Comparison of ENCODE assay signal across 24 cellular contexts in the genomic region with DNA sequence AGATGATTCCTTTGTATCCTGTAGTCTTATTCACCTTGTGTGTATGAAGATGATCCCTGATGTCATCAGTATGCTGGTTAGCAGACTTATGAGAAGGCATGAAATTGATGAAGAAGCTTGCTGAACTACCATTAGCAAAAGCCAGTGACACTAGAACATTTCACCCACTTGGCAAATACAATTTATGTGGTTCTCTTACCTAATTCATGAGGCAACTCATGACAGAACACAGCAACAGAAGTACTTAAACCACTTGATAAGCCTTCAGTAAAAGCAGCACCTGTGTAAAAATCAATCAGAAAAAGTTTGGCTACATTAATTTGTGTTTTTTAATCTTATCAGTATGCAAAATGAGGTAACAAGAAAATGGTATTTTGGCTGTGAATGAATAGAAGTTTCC. TPM values are rescaled to one million over a fixed set of nuclear protein-coding genes. Genes with fewer than 3 reads are reported as not detected.
DNase-seq lines count a peak whose midpoint lies in the region; ATAC-seq, FAIRE-seq and TF ChIP-seq lines count a peak whose summit lies in the region.
"Had no signal": no experiment of that assay in that cellular context is flagged by ENCODE, and none has a peak within 500 bp of the region (broad histone marks: within the 10 kb centered on the region; RNA-seq: fewer than 3 reads in every experiment).

No MANE protein-coding gene starts in this region.

- no peaks in the 10 kb centered on the region for H3K4me1 Mint-ChIP-seq in astrocyte (ENCODE audit: low read depth, unreplicated experiment)
- H3K4me1 Mint-ChIP-seq in effector memory CD8-positive, alpha-beta T cell (ENCODE audit: low read depth in 2 of 2) = no peaks in the 10 kb centered on the region
- H3K4me1 Mint-ChIP-seq: CD4-positive, alpha-beta memory T cell; CD4-positive, CD25-positive, alpha-beta regulatory T cell; CD8-positive, alpha-beta memory T cell had no signal

- H3K27ac ChIP-seq in VCaP (peak overlapping the region; percentile 49), astrocyte (ENCODE audit: low read depth, low read length) (no peak overlapping the region), sigmoid colon (no peak overlapping the region)
- H3K27ac ChIP-seq: BLaER1 had no signal

- no peaks in the 10 kb centered on the region for H3K27me3 Mint-ChIP-seq in astrocyte (ENCODE audit: low read depth, unreplicated experiment)
- H3K27me3 Mint-ChIP-seq in effector memory CD8-positive, alpha-beta T cell = no peaks in the 10 kb centered on the region
- H3K27me3 Mint-ChIP-seq: CD4-positive, alpha-beta memory T cell; CD4-positive, CD25-positive, alpha-beta regulatory T cell; CD8-positive, alpha-beta memory T cell had no signal

- H3K4me1 ChIP-seq in astrocyte (ENCODE audit: insufficient read depth, low read length) (no peaks in the 10 kb centered on the region), sigmoid colon (no peaks in the 10 kb centered on the region)
- H3K4me1 ChIP-seq: BE2C, BLaER1 had no signal

- intact Hi-C loops in sigmoid colon (cut with DNase I) = no loop called here

- no peaks in the 10 kb centered on the region for H3K27me3 ChIP-seq in astrocyte (ENCODE audit: insufficient read depth, low read length)
- H3K27me3 ChIP-seq in sigmoid colon = no peaks in the 10 kb centered on the region
- H3K27me3 ChIP-seq: BE2C, BLaER1 had no signal

- H3K79me2 ChIP-seq in astrocyte (ENCODE audit: insufficient read depth, low read length) = no peaks in the 10 kb centered on the region

- no peaks in the 10 kb centered on the region for H3K9me3 Mint-ChIP-seq in astrocyte (ENCODE audit: unreplicated experiment)
- H3K9me3 Mint-ChIP-seq in effector memory CD8-positive, alpha-beta T cell = no peaks in the 10 kb centered on the region
- H3K9me3 Mint-ChIP-seq: CD14-positive monocyte; CD4-positive, alpha-beta memory T cell; CD4-positive, CD25-positive, alpha-beta regulatory T cell; CD8-positive, alpha-beta memory T cell had no signal

- H3K36me3 Mint-ChIP-seq in astrocyte (ENCODE audit: low read depth, unreplicated experiment) = peaks cover 3% of the 10 kb centered on the region
- peaks cover 61% of the 10 kb centered on the region for H3K36me3 Mint-ChIP-seq in effector memory CD8-positive, alpha-beta T cell (ENCODE audit: insufficient read depth)

- H2AFZ ChIP-seq in astrocyte (ENCODE audit: low read depth, low read length) = no peak overlapping the region

- peak; percentile 87 for FAIRE-seq in D721Med (lab: Jason Lieb, UNC)
- FAIRE-seq in astrocyte (lab: Jason Lieb, UNC) = peak; percentile 89
- no peak for FAIRE-seq in GM19239 (lab: Jason Lieb, UNC)
- FAIRE-seq: A204.1, GM12878, GM12892, GM18507 had no signal

- no peak for TF ChIP-seq CTCF in D721Med (IDR thresholded peaks at IDR 0.05; ENCODE audit: insufficient read depth, missing control alignments)
- TF ChIP-seq CTCF in VCaP (conservative IDR thresholded peaks at IDR 0.05) = no peak
- TF ChIP-seq CTCF in astrocyte (IDR thresholded peaks at IDR 0.05; ENCODE audit: insufficient read depth, low read depth, low read length) = no peak
- no peak for TF ChIP-seq CTCF in sigmoid colon (IDR thresholded peaks at IDR 0.05)

- no peak for TF ChIP-seq EP300 in sigmoid colon (IDR thresholded peaks at IDR 0.05)

- no peak overlapping the region for H3K4me2 ChIP-seq in astrocyte (ENCODE audit: low read length)
- H3K4me2 ChIP-seq: BLaER1 had no signal

- no peak overlapping the region for H3K9ac ChIP-seq in astrocyte (ENCODE audit: low read length)
- H3K9ac ChIP-seq: BLaER1 had no signal

- H3K9me3 ChIP-seq in astrocyte (ENCODE audit: insufficient read depth, low read depth, low read length) (no peaks in the 10 kb centered on the region), sigmoid colon (no peaks in the 10 kb centered on the region)
- H3K9me3 ChIP-seq: BE2C, BLaER1 had no signal

- H3K36me3 ChIP-seq in astrocyte (ENCODE audit: insufficient read depth, low read length) (peaks cover 26% of the 10 kb centered on the region), sigmoid colon (peaks cover 0 to 82% (median 21%) of the 10 kb centered on the region in 4 donors)

- ATAC-seq in left lobe of liver = peak; percentile 74
- no peak for ATAC-seq in effector memory CD8-positive, alpha-beta T cell (replicated peaks)
- ATAC-seq: GM12878 had no signal

- in situ Hi-C loops in G401 (cut with HindIII; ENCODE audit: low sequenced_read_pairs) = no loop called here

- no peak overlapping the region for H3K27ac Mint-ChIP-seq in astrocyte (ENCODE audit: unreplicated experiment)
- peak overlapping the region in 1 of 2 donors; percentile 71 for H3K27ac Mint-ChIP-seq in effector memory CD8-positive, alpha-beta T cell
- H3K27ac Mint-ChIP-seq: CD4-positive, CD25-positive, alpha-beta regulatory T cell; CD8-positive, alpha-beta memory T cell had no signal

- H4K20me1 ChIP-seq in astrocyte (ENCODE audit: insufficient read depth, low read length) = no peaks in the 10 kb centered on the region
- H4K20me1 ChIP-seq: BLaER1 had no signal

- TF ChIP-seq POLR2A in sigmoid colon (IDR thresholded peaks at IDR 0.05) = no peak

- H3K4me3 ChIP-seq in astrocyte (ENCODE audit: insufficient read depth, low read depth, low read length) (no peak overlapping the region), sigmoid colon (no peak overlapping the region)
- H3K4me3 ChIP-seq: BLaER1, GM12878 had no signal

- no peak overlapping the region for H3K4me3 Mint-ChIP-seq in astrocyte (ENCODE audit: unreplicated experiment)
- no peak overlapping the region for H3K4me3 Mint-ChIP-seq in effector memory CD8-positive, alpha-beta T cell
- H3K4me3 Mint-ChIP-seq: CD14-positive monocyte; CD4-positive, alpha-beta memory T cell; CD4-positive, CD25-positive, alpha-beta regulatory T cell; CD8-positive, alpha-beta memory T cell had no signal

- no peak for DNase-seq in D721Med (ENCODE audit: insufficient read length, low spot score)
- no peak for DNase-seq in astrocyte (ENCODE audit: low read depth)
- no peak for DNase-seq in left lobe of liver (ENCODE audit: low spot score)
- DNase-seq in sigmoid colon = no peak
- no peak for DNase-seq in G401 (ENCODE audit: low spot score)
- no peak for DNase-seq in effector memory CD8-positive, alpha-beta T cell
- DNase-seq in GM19239 (ENCODE audit: insufficient read length, low spot score) = no peak
- DNase-seq: 8988T; ACHN; BE2C; C1 segment of cervical spinal cord; CD4-positive, alpha-beta memory T cell; CD4-positive, CD25-positive, alpha-beta regulatory T cell; CD8-positive, alpha-beta memory T cell; COR-L47; DMS79 treated with DMSO at 0.1 percent for 48 hours; GDM1 had no signal

RNA-seq across cellular contexts. Expression of gene SLC39A6, which starts 16.8 kb away (rescaled TPM):
- 81.3 and 87.3 TPM in 2 replicates for total RNA-seq in astrocyte
- 6.6 TPM for total RNA-seq in left lobe of liver
- total RNA-seq in sigmoid colon = 10 to 100 TPM; 28.1 to 34.6 (median 31.8) TPM
- 10 to 100 TPM in 1 of 3 donors, 1 to 10 TPM in 2; 1.8 to 13.5 (median 3.0) TPM for polyA plus RNA-seq in sigmoid colon
- 53.5 and 69.7 TPM in 2 replicates for total RNA-seq in G401 (2014; rRNA removed; shearing (Covaris generic))

RNA-seq across cellular contexts. Expression of gene ELP2, which starts 17.4 kb away (rescaled TPM):
- 98.1 and 99.8 TPM in 2 replicates for total RNA-seq in astrocyte
- 52.1 TPM for total RNA-seq in left lobe of liver
- 10 to 100 TPM; 51.7 to 77.2 (median 67.2) TPM for total RNA-seq in sigmoid colon
- polyA plus RNA-seq in sigmoid colon = 10 to 100 TPM; 14.3 to 32.7 (median 21.6) TPM
- total RNA-seq in G401 (2014; rRNA removed; shearing (Covaris generic)) = 70.3 and 96.4 TPM in 2 replicates

RNA-seq across cellular contexts. Expression of gene RPRD1A, which starts 44.9 kb away (rescaled TPM):
- 53.3 and 62.6 TPM in 2 replicates for total RNA-seq in astrocyte
- 16.7 TPM for total RNA-seq in left lobe of liver
- 10 to 100 TPM; 68.8 to 80.3 (median 71.8) TPM for total RNA-seq in sigmoid colon
- polyA plus RNA-seq in sigmoid colon = 10 to 100 TPM; 13.2 to 19.4 (median 15.7) TPM
- total RNA-seq in G401 (2014; rRNA removed; shearing (Covaris generic)) = 47.4 and 56.8 TPM in 2 replicates
